3 cellular contexts compared by ENCODE assay signal in genomic region chr22:24266495-24266894, GRCh38. TPM values are rescaled to one million over a fixed set of nuclear protein-coding genes. Genes with fewer than 3 reads are reported as not detected.
"Had no signal": no experiment of that assay in that cellular context is flagged by ENCODE, and none has a peak within 500 bp of the region (broad histone marks: within the 10 kb centered on the region; RNA-seq: fewer than 3 reads in every experiment).

No MANE protein-coding gene starts in this region.

RNA-seq across cellular contexts. Expression of gene GGT5, which starts 21.6 kb away (rescaled TPM):
- total RNA-seq: natural killer cell, progenitor cell of endocrine pancreas had no signal
- polyA plus RNA-seq: naive thymus-derived CD4-positive, alpha-beta T cell had no signal
